In genomic region chr12:61781021-61781581, GRCh38 we compare ENCODE assay signal across 17 cellular contexts.
A peak's percentile ranks its signal among the peaks of the same experiment; 100 is the strongest.
DNase-seq lines count a peak whose midpoint lies in the region; ATAC-seq and TF ChIP-seq lines count a peak whose summit lies in the region.
"Had no signal": no experiment of that assay in that cellular context is flagged by ENCODE, and none has a peak within 500 bp of the region (broad histone marks: within the 10 kb centered on the region; RNA-seq: fewer than 3 reads in every experiment).

No MANE protein-coding gene starts in this region.

- no peak overlapping the region for H3K14ac ChIP-seq in H9 (ENCODE audit: insufficient read depth, low read length)
- no peak overlapping the region for H3K14ac ChIP-seq in neuronal stem cell (ENCODE audit: low read length)

- H3K4ac ChIP-seq in H9 (ENCODE audit: low read depth, low read length): no peak overlapping the region
- H3K4ac ChIP-seq in neuronal stem cell (ENCODE audit: low read length): no peak overlapping the region

- H2BK12ac ChIP-seq in H9 (ENCODE audit: insufficient read length, low read depth, low read length) (no peak overlapping the region), neuronal stem cell (ENCODE audit: low read length) (no peak overlapping the region)

- no peaks in the 10 kb centered on the region for H3K23me2 ChIP-seq in H9 (ENCODE audit: insufficient read length, low read depth, low read length, poor library complexity, severe bottlenecking)

- no peaks in the 10 kb centered on the region for H3K27me3 Mint-ChIP-seq in H9 (ENCODE audit: low read depth)
- no peaks in the 10 kb centered on the region for H3K27me3 Mint-ChIP-seq in activated CD4-positive, alpha-beta memory T cell treated with anti-CD3 and anti-CD28 coated beads for 36 hours

- no peak overlapping the region for H4K8ac ChIP-seq in H9 (replicated peaks; ENCODE audit: insufficient read length, low read depth, low read length)
- H4K8ac ChIP-seq in neuronal stem cell (ENCODE audit: low read depth, low read length): no peak overlapping the region

- no peak overlapping the region for H3T11ph ChIP-seq in H9 (ENCODE audit: low read length)

- H2BK120ac ChIP-seq in H9 (ENCODE audit: low read depth, low read length, poor library complexity, severe bottlenecking): no peak overlapping the region
- H2BK120ac ChIP-seq in neuronal stem cell (ENCODE audit: low read depth, low read length): no peak overlapping the region

- H3K27ac ChIP-seq in H9 (ENCODE audit: insufficient read length, low read depth, low read length) (no peak overlapping the region), neuronal stem cell (replicated peaks; ENCODE audit: low read length) (peak overlapping the region; percentile 61)
- H3K27ac ChIP-seq: KMS-11, SJSA1 had no signal

- TF ChIP-seq CTCF in H9 (conservative IDR thresholded peaks at IDR 0.05): no peak

- H3K79me1 ChIP-seq in H9 (ENCODE audit: insufficient read depth, low read depth, low read length, poor library complexity, severe bottlenecking): no peaks in the 10 kb centered on the region
- H3K79me1 ChIP-seq in neuronal stem cell (ENCODE audit: low read depth, low read length): no peaks in the 10 kb centered on the region

- H2BK15ac ChIP-seq in H9 (ENCODE audit: low read depth, low read length): no peak overlapping the region
- no peak overlapping the region for H2BK15ac ChIP-seq in neuronal stem cell (ENCODE audit: low read length)

- peak overlapping the region in 2 of 3 experiments; percentile 45 to 49; a peak in 4 of 7 replicates for H3K27ac Mint-ChIP-seq in H9
- H3K27ac Mint-ChIP-seq in activated CD4-positive, alpha-beta memory T cell treated with anti-CD3 and anti-CD28 coated beads for 36 hours: no peak overlapping the region

- H3K36me3 Mint-ChIP-seq in H9 (ENCODE audit: insufficient read depth in 1 of 3, low read depth in 3 of 3): peaks cover 0 to 5% (median 4%) of the 10 kb centered on the region in 3 experiments; a peak in 4 of 7 replicates
- H3K36me3 Mint-ChIP-seq in activated CD4-positive, alpha-beta memory T cell treated with anti-CD3 and anti-CD28 coated beads for 36 hours: no peaks in the 10 kb centered on the region

- POLR2A ChIA-PET in activated CD4-positive, alpha-beta memory T cell treated with anti-CD3 and anti-CD28 coated beads for 36 hours (lab: Charles Lee): no interaction called here

- H2BK20ac ChIP-seq in H9 (ENCODE audit: low read depth, low read length, poor library complexity, severe bottlenecking): no peak overlapping the region

- H3K9me3 Mint-ChIP-seq in H9: peaks cover 0 to 4% of the 10 kb centered on the region in 2 experiments; a peak in 2 of 5 replicates
- H3K9me3 Mint-ChIP-seq in activated CD4-positive, alpha-beta memory T cell treated with anti-CD3 and anti-CD28 coated beads for 36 hours: peaks cover 4% of the 10 kb centered on the region

- ATAC-seq in GM21825 (IDR thresholded peaks at IDR 0.05; ENCODE audit: unreplicated experiment) (no peak), HG02870 (IDR thresholded peaks at IDR 0.05; ENCODE audit: unreplicated experiment) (no peak), GM18870 (IDR thresholded peaks at IDR 0.05; ENCODE audit: unreplicated experiment) (no peak)
- ATAC-seq: HCT116 had no signal

- H3K9ac ChIP-seq in H9 (ENCODE audit: extremely low read depth, insufficient read length, low read length): no peak overlapping the region
- no peak overlapping the region for H3K9ac ChIP-seq in neuronal stem cell (ENCODE audit: low read depth, low read length, poor library complexity)
- H3K9ac ChIP-seq: KMS-11 had no signal

- intact Hi-C loops in activated CD4-positive, alpha-beta memory T cell treated with anti-CD3 and anti-CD28 coated beads for 36 hours (cut with micrococcal nuclease): no loop called here

- H3K4me2 ChIP-seq in H9 (ENCODE audit: insufficient read depth, insufficient read length, low read length): no peak overlapping the region
- no peak overlapping the region for H3K4me2 ChIP-seq in neuronal stem cell (ENCODE audit: insufficient read depth, low read length, poor library complexity, severe bottlenecking)
- H3K4me2 ChIP-seq: KMS-11 had no signal

- H3K23ac ChIP-seq in H9 (ENCODE audit: insufficient read length, low read depth, low read length) (no peak overlapping the region), neuronal stem cell (ENCODE audit: low read depth, low read length, poor library complexity) (no peak overlapping the region)

- H2BK5ac ChIP-seq in H9 (ENCODE audit: insufficient read length, low read length) (no peak overlapping the region), neuronal stem cell (ENCODE audit: low read length) (no peak overlapping the region)

- H2AFZ ChIP-seq in H9 (ENCODE audit: low read length): no peak overlapping the region
- H2AFZ ChIP-seq in neuronal stem cell (ENCODE audit: low read length): no peak overlapping the region

- WGBS in H9 (ENCODE audit: extremely low coverage, insufficient read length, low lambda C conversion rate): no CpG with 5 or more reads among the region's 1 CpG
- no CpG with 5 or more reads among the region's 1 CpG for WGBS in neuronal stem cell (ENCODE audit: extremely low coverage in 2 of 2, insufficient read length in 2 of 2, insufficient replicate concordance in 1 of 2), 2 donors

- H3K4me1 ChIP-seq in H9 (ENCODE audit: insufficient read depth, low read length) (peaks cover 11% of the 10 kb centered on the region), neuronal stem cell (ENCODE audit: control insufficient read depth in 2 of 2, insufficient read depth in 1 of 2, low read depth in 1 of 2, low read length in 2 of 2) (peaks cover 0 to 9% of the 10 kb centered on the region in 2 donors)
- H3K4me1 ChIP-seq: SJSA1 had no signal

- H3K4me3 Mint-ChIP-seq in H9: no peak overlapping the region
- H3K4me3 Mint-ChIP-seq in activated CD4-positive, alpha-beta memory T cell treated with anti-CD3 and anti-CD28 coated beads for 36 hours: no peak overlapping the region

- H3K79me2 ChIP-seq in H9 (ENCODE audit: insufficient read depth, low read length): no peaks in the 10 kb centered on the region

- H3K27me3 ChIP-seq in H9 (ENCODE audit: insufficient read depth, low read length) (no peaks in the 10 kb centered on the region), neuronal stem cell (ENCODE audit: control insufficient read depth in 3 of 3, insufficient read depth in 3 of 3, low read depth in 1 of 3, low read length in 3 of 3) (no peaks in the 10 kb centered on the region)
- H3K27me3 ChIP-seq: SJSA1 had no signal

- H4K91ac ChIP-seq in H9 (ENCODE audit: insufficient read length, low read depth, low read length) (no peak overlapping the region), neuronal stem cell (ENCODE audit: low read depth, low read length, poor library complexity) (no peak overlapping the region)

- peaks cover 48 to 54% of the 10 kb centered on the region in 2 experiments for H3K4me1 Mint-ChIP-seq in H9
- no peaks in the 10 kb centered on the region for H3K4me1 Mint-ChIP-seq in activated CD4-positive, alpha-beta memory T cell treated with anti-CD3 and anti-CD28 coated beads for 36 hours (ENCODE audit: low read depth)

- no peak overlapping the region for H3K4me3 ChIP-seq in neuronal stem cell (ENCODE audit: low read length in 2 of 2)
- H3K4me3 ChIP-seq: SJSA1 had no signal

- H3K18ac ChIP-seq in H9 (ENCODE audit: insufficient read length, low read depth, low read length) (no peak overlapping the region), neuronal stem cell (ENCODE audit: low read length) (no peak overlapping the region)

- H3K9me3 ChIP-seq in H9 (ENCODE audit: control insufficient read depth, low read depth, low read length) (no peaks in the 10 kb centered on the region), neuronal stem cell (replicated peaks in 1 of 2; ENCODE audit: control insufficient read depth in 2 of 2, insufficient read depth in 1 of 2, low read depth in 1 of 2, low read length in 2 of 2) (no peaks in the 10 kb centered on the region)
- H3K9me3 ChIP-seq: SJSA1 had no signal

- CTCF ChIA-PET in activated CD4-positive, alpha-beta memory T cell treated with anti-CD3 and anti-CD28 coated beads for 36 hours (lab: Charles Lee): no interaction called here

- no peak overlapping the region for H4K5ac ChIP-seq in H9 (ENCODE audit: insufficient read length, low read depth, low read length)

- H2AK5ac ChIP-seq in H9 (ENCODE audit: insufficient read length, low read length) (no peak overlapping the region), neuronal stem cell (ENCODE audit: low read depth, low read length) (no peak overlapping the region)

- no peaks in the 10 kb centered on the region for H4K20me1 ChIP-seq in H9 (ENCODE audit: control insufficient read depth, insufficient read depth, insufficient read length)

- no peak overlapping the region for H3K56ac ChIP-seq in H9 (ENCODE audit: insufficient read length, low read depth, low read length)

- DNase-seq in H9 (no peak), astrocyte of the hippocampus (ENCODE audit: low read depth, low spot score) (peak; percentile 17), left kidney (ENCODE audit: low read depth, low spot score) (peak; percentile 5), neuronal stem cell (ENCODE audit: low spot score) (peak; percentile 27)
- DNase-seq in activated CD4-positive, alpha-beta memory T cell treated with anti-CD3 and anti-CD28 coated beads for 36 hours: no peak
- DNase-seq: AML-193, DMS53, NCI-H1436 treated with DMSO at 0.1 percent for 48 hours, NCI-H2029 treated with DMSO at 0.1 percent for 48 hours, NCI-H2171 treated with DMSO at 0.1 percent for 48 hours, NCI-H748 treated with DMSO at 0.1 percent for 48 hours had no signal

- no peaks in the 10 kb centered on the region for H3K36me3 ChIP-seq in neuronal stem cell (replicated peaks in 1 of 2; ENCODE audit: control insufficient read depth in 2 of 2, insufficient read depth in 2 of 2, low read length in 2 of 2)
- H3K36me3 ChIP-seq: SJSA1 had no signal

Comparison
In these comparisons a context has a peak if more than half of its experiments do, and no peak if none do; other contexts are left out.
1. DNase-seq: peak in astrocyte of the hippocampus (single experiment), left kidney (single experiment) and neuronal stem cell (single experiment); none in H9 (single experiment) and activated CD4-positive, alpha-beta memory T cell treated with anti-CD3 and anti-CD28 coated beads for 36 hours (single experiment).